36 cellular contexts compared by ENCODE assay signal in the genomic region with DNA sequence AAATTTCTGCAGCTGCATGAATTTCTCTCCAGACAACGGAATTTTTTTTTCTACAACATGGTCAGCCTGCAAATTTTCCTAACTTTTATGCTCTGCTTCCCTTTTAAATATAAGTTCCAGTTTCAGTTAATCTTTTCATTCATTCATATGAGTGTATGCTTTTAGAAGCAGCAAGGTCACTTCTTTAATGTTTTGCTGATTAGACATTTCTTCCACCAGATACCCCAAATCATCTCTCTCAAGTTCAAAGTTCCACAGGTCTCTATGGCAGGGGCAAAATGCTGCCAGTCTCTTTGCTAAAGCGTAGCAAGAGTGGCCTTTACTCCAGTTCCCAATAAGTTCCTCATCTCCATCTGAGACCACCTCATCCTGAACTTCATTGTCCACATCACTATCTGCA.
"Had no signal": no experiment of that assay in that cellular context is flagged by ENCODE, and none has a peak within 500 bp of the region (broad histone marks: within the 10 kb centered on the region; RNA-seq: fewer than 3 reads in every experiment).

No MANE protein-coding gene starts in this region.

- H3K4me1 ChIP-seq: adrenal gland, body of pancreas, breast epithelium had no signal

- H3K27ac ChIP-seq: adrenal gland, body of pancreas, brain microvascular endothelial cell, breast epithelium, VCaP had no signal

- DNase-seq: activated B cell treated with CpG ODN at 0.5 μM for 24 hours; activated CD4-positive, alpha-beta memory T cell treated with anti-CD3 and anti-CD28 coated beads for 36 hours; activated CD4-positive, alpha-beta T cell treated with anti-CD3 and anti-CD28 coated beads for 4 hours; activated CD4-positive, alpha-beta T cell treated with anti-CD3 and anti-CD28 coated beads, Interleukin-2, amount 10 ng/mL, durations not matched to agents 24 days and 14 days; activated CD4-positive, alpha-beta T cell treated with anti-CD3 and anti-CD28 coated beads, Interleukin-2, amount 50 U/mL, for 1 hour; activated CD4-positive, alpha-beta T cell treated with anti-CD3 and anti-CD28 coated beads, Interleukin-2, amount 50 U/mL, for 4 hours; activated CD4-positive, CD25-positive, alpha-beta regulatory T cell treated with anti-CD3 and anti-CD28 coated beads, Interleukin-2, amount 50 U/mL, for 72 hours; activated CD8-positive, alpha-beta memory T cell treated with anti-CD3 and anti-CD28 coated beads, Interleukin-2, amount 50 U/mL, for 4 hours; activated CD8-positive, alpha-beta T cell treated with anti-CD3 and anti-CD28 coated beads for 36 hours; activated effector memory CD4-positive, alpha-beta T cell treated with anti-CD3 and anti-CD28 coated beads, Interleukin-2, amount 50 U/mL, for 16 hours; activated gamma-delta T cell treated with Interleukin-2 at 50 U/mL for 16 hours; activated naive CD4-positive, alpha-beta T cell; activated naive CD4-positive, alpha-beta T cell treated with anti-CD3 and anti-CD28 coated beads for 36 hours; activated naive CD4-positive, alpha-beta T cell treated with anti-CD3 and anti-CD28 coated beads, Interleukin-2, amount 50 U/mL, for 16 hours; activated naive CD8-positive, alpha-beta T cell treated with anti-CD3 and anti-CD28 coated beads for 36 hours; activated T-cell treated with anti-CD3 and anti-CD28 coated beads for 4 hours; activated T-cell treated with anti-CD3 and anti-CD28 coated beads, Interleukin-2, amount 50 U/mL, for 1 hour; activated T-cell treated with anti-CD3 and anti-CD28 coated beads, Interleukin-2, amount 50 U/mL, for 4 hours; activated T-cell treated with anti-CD3 and anti-CD28 coated beads, Interleukin-2, amount 50 U/mL, for 72 hours; adrenal gland; amniotic stem cell; aorta; body of pancreas; brain microvascular endothelial cell; central memory CD4-positive, alpha-beta T cell; T-helper 2 cell; T-helper 9 cell had no signal

- H3K36me3 ChIP-seq: adrenal gland, brain microvascular endothelial cell, breast epithelium had no signal

- H3K4me3 ChIP-seq: adrenal gland, body of pancreas, breast epithelium had no signal

- FAIRE-seq: astrocyte, TTC549 had no signal

- H3K4me1 Mint-ChIP-seq: activated B cell treated with CpG ODN at 0.5 μM for 24 hours; activated CD4-positive, alpha-beta T cell treated with anti-CD3 and anti-CD28 coated beads, Interleukin-2, amount 10 ng/mL, durations not matched to agents 24 days and 14 days; activated naive CD8-positive, alpha-beta T cell treated with anti-CD3 and anti-CD28 coated beads for 36 hours; activated T-helper 17 cell treated with anti-CD3 and anti-CD28 coated beads, Interleukin-2, amount 50 U/mL, for 72 hours had no signal

- H3K9me3 ChIP-seq: adrenal gland had no signal

- H3K4me3 Mint-ChIP-seq: activated B cell treated with CpG ODN at 0.5 μM for 24 hours; activated CD4-positive, alpha-beta memory T cell treated with anti-CD3 and anti-CD28 coated beads for 36 hours; activated CD4-positive, alpha-beta T cell treated with anti-CD3 and anti-CD28 coated beads, Interleukin-2, amount 10 ng/mL, durations not matched to agents 24 days and 14 days; activated CD8-positive, alpha-beta T cell treated with anti-CD3 and anti-CD28 coated beads for 36 hours; activated naive CD4-positive, alpha-beta T cell treated with anti-CD3 and anti-CD28 coated beads for 36 hours; activated naive CD8-positive, alpha-beta T cell treated with anti-CD3 and anti-CD28 coated beads for 36 hours; activated T-cell treated with anti-CD3 and anti-CD28 coated beads, Interleukin-2, amount 50 U/mL, for 4 hours; activated T-cell treated with anti-CD3 and anti-CD28 coated beads, Interleukin-2, amount 50 U/mL, for 72 hours; activated T-helper 1 cell treated with anti-CD3 and anti-CD28 coated beads, Interleukin-12 subunit alpha, Interleukin-12 subunit beta, Interleukin-2, Interleukin-4 antibody, amounts not matched to agents 30 ng/mL and 10 ng/mL and 1 ng/mL, durations not matched to agents 14 hours and 24 hours and 36 hours; activated T-helper 17 cell treated with anti-CD3 and anti-CD28 coated beads, Interleukin-2, amount 50 U/mL, for 72 hours; T-helper 1 cell treated with Interleukin-12 subunit alpha and Interleukin-12 subunit beta and Interleukin-4 antibody, amounts not matched to agents 30 μg/mL and 1 μg/mL, for 36 hours; T-helper 2 cell treated with Interferon-gamma antibody and Interleukin-4, amounts not matched to agents 5 μg/mL and 100 μg/mL, for 36 hours had no signal

- H3K36me3 Mint-ChIP-seq: activated CD4-positive, alpha-beta memory T cell treated with anti-CD3 and anti-CD28 coated beads for 36 hours; activated naive CD8-positive, alpha-beta T cell treated with anti-CD3 and anti-CD28 coated beads for 36 hours had no signal

- H3K27ac Mint-ChIP-seq: activated B cell treated with CpG ODN at 0.5 μM for 24 hours; activated CD4-positive, alpha-beta memory T cell treated with anti-CD3 and anti-CD28 coated beads for 36 hours; activated CD4-positive, alpha-beta T cell treated with anti-CD3 and anti-CD28 coated beads, Interleukin-2, amount 10 ng/mL, durations not matched to agents 24 days and 14 days; activated CD8-positive, alpha-beta T cell treated with anti-CD3 and anti-CD28 coated beads for 36 hours; activated naive CD4-positive, alpha-beta T cell treated with anti-CD3 and anti-CD28 coated beads for 36 hours; activated naive CD4-positive, alpha-beta T cell treated with anti-CD3 and anti-CD28 coated beads, Interleukin-2, amount 50 U/mL, for 72 hours; activated naive CD8-positive, alpha-beta T cell treated with anti-CD3 and anti-CD28 coated beads for 36 hours; activated T-cell treated with anti-CD3 and anti-CD28 coated beads, Interleukin-2, amount 50 U/mL, for 72 hours; activated T-helper 1 cell treated with anti-CD3 and anti-CD28 coated beads, Interleukin-12 subunit alpha, Interleukin-12 subunit beta, Interleukin-2, Interleukin-4 antibody, amounts not matched to agents 30 ng/mL and 10 ng/mL and 1 ng/mL, durations not matched to agents 14 hours and 24 hours and 36 hours; activated T-helper 17 cell treated with anti-CD3 and anti-CD28 coated beads, Interleukin-2, amount 50 U/mL, for 72 hours; T-helper 1 cell treated with Interleukin-12 subunit alpha and Interleukin-12 subunit beta and Interleukin-4 antibody, amounts not matched to agents 30 μg/mL and 1 μg/mL, for 36 hours; T-helper 2 cell treated with Interferon-gamma antibody and Interleukin-4, amounts not matched to agents 5 μg/mL and 100 μg/mL, for 36 hours had no signal

- ATAC-seq: activated CD8-positive, alpha-beta T cell treated with anti-CD3 and anti-CD28 coated beads for 36 hours; activated naive CD4-positive, alpha-beta T cell treated with anti-CD3 and anti-CD28 coated beads, Interleukin-2, amount 50 U/mL, for 72 hours; activated T-cell treated with anti-CD3 and anti-CD28 coated beads, Interleukin-2, amount 50 U/mL, for 4 hours; activated T-cell treated with anti-CD3 and anti-CD28 coated beads, Interleukin-2, amount 50 U/mL, for 72 hours; activated T-helper 17 cell treated with anti-CD3 and anti-CD28 coated beads, Interleukin-2, amount 50 U/mL, for 72 hours; body of pancreas had no signal

- H3K27me3 ChIP-seq: adrenal gland, body of pancreas, brain microvascular endothelial cell, breast epithelium had no signal

- H3K27me3 Mint-ChIP-seq: activated B cell treated with CpG ODN at 0.5 μM for 24 hours; activated CD4-positive, alpha-beta memory T cell treated with anti-CD3 and anti-CD28 coated beads for 36 hours; activated CD4-positive, alpha-beta T cell treated with anti-CD3 and anti-CD28 coated beads, Interleukin-2, amount 10 ng/mL, durations not matched to agents 24 days and 14 days; activated CD8-positive, alpha-beta T cell treated with anti-CD3 and anti-CD28 coated beads for 36 hours; activated naive CD8-positive, alpha-beta T cell treated with anti-CD3 and anti-CD28 coated beads for 36 hours; activated T-helper 17 cell treated with anti-CD3 and anti-CD28 coated beads, Interleukin-2, amount 50 U/mL, for 72 hours had no signal
